In the genomic region with DNA sequence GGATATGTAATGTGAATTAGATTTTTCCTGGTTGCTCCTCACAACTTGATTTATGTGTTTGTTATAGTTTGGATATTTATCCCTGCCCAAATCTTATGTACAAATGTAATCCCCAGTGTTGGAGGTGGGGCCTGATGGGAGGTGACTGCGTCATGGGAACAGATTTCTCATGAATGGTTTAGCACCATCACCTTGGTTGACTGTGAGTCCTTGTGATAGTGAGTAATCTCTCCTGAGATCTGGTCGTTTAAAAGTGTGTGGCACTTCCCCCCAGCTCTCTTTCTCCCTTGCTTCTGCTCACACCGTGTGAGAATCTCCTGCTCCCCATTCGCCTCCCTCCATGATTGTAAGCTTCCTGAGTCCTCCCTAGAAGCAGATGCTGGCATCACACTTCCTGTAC, we compare ENCODE assay signal across 1 cellular context.
TF ChIP-seq lines count a peak whose summit lies in the region.

No MANE protein-coding gene starts in this region.

TF ChIP-seq in GM23338, 12 proteins besides CTCF, POLR2A, EP300 and RAD21:
- TF ChIP-seq ZNF114 (CRISPR knock-in tag; IDR thresholded peaks at IDR 0.05) (no peak), JUNB (IDR thresholded peaks at IDR 0.05; ENCODE audit: unreplicated experiment) (no peak), ZNF331 (CRISPR knock-in tag; IDR thresholded peaks at IDR 0.05; ENCODE audit: low read depth) (no peak), EZH2phosphoT487 (IDR thresholded peaks at IDR 0.05; ENCODE audit: unreplicated experiment) (no peak), POLR2AphosphoS5 (IDR thresholded peaks at IDR 0.05; ENCODE audit: low read depth) (no peak), NANOG (IDR thresholded peaks at IDR 0.05; ENCODE audit: borderline replicate concordance) (no peak), CREB1 (CRISPR knock-in tag; IDR thresholded peaks at IDR 0.05; ENCODE audit: low read depth) (no peak)
- TF ChIP-seq, protein P1, sequence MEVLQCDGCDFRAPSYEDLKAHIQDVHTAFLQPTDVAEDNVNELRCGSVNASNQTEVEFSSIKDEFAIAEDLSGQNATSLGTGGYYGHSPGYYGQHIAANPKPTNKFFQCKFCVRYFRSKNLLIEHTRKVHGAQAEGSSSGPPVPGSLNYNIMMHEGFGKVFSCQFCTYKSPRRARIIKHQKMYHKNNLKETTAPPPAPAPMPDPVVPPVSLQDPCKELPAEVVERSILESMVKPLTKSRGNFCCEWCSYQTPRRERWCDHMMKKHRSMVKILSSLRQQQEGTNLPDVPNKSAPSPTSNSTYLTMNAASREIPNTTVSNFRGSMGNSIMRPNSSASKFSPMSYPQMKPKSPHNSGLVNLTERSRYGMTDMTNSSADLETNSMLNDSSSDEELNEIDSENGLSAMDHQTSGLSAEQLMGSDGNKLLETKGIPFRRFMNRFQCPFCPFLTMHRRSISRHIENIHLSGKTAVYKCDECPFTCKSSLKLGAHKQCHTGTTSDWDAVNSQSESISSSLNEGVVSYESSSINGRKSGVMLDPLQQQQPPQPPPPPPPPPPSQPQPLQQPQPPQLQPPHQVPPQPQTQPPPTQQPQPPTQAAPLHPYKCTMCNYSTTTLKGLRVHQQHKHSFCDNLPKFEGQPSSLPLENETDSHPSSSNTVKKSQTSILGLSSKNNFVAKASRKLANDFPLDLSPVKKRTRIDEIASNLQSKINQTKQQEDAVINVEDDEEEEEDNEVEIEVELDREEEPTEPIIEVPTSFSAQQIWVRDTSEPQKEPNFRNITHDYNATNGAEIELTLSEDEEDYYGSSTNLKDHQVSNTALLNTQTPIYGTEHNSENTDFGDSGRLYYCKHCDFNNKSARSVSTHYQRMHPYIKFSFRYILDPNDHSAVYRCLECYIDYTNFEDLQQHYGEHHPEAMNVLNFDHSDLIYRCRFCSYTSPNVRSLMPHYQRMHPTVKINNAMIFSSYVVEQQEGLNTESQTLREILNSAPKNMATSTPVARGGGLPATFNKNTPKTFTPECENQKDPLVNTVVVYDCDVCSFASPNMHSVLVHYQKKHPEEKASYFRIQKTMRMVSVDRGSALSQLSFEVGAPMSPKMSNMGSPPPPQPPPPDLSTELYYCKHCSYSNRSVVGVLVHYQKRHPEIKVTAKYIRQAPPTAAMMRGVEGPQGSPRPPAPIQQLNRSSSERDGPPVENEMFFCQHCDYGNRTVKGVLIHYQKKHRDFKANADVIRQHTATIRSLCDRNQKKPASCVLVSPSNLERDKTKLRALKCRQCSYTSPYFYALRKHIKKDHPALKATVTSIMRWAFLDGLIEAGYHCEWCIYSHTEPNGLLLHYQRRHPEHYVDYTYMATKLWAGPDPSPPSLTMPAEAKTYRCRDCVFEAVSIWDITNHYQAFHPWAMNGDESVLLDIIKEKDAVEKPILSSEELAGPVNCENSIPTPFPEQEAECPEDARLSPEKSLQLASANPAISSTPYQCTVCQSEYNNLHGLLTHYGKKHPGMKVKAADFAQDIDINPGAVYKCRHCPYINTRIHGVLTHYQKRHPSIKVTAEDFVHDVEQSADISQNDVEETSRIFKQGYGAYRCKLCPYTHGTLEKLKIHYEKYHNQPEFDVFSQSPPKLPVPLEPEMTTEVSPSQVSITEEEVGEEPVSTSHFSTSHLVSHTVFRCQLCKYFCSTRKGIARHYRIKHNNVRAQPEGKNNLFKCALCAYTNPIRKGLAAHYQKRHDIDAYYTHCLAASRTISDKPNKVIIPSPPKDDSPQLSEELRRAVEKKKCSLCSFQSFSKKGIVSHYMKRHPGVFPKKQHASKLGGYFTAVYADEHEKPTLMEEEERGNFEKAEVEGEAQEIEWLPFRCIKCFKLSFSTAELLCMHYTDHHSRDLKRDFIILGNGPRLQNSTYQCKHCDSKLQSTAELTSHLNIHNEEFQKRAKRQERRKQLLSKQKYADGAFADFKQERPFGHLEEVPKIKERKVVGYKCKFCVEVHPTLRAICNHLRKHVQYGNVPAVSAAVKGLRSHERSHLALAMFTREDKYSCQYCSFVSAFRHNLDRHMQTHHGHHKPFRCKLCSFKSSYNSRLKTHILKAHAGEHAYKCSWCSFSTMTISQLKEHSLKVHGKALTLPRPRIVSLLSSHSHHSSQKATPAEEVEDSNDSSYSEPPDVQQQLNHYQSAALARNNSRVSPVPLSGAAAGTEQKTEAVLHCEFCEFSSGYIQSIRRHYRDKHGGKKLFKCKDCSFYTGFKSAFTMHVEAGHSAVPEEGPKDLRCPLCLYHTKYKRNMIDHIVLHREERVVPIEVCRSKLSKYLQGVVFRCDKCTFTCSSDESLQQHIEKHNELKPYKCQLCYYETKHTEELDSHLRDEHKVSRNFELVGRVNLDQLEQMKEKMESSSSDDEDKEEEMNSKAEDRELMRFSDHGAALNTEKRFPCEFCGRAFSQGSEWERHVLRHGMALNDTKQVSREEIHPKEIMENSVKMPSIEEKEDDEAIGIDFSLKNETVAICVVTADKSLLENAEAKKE (CRISPR knock-in tag; IDR thresholded peaks at IDR 0.05) = no peak
- TF ChIP-seq, protein P2, sequence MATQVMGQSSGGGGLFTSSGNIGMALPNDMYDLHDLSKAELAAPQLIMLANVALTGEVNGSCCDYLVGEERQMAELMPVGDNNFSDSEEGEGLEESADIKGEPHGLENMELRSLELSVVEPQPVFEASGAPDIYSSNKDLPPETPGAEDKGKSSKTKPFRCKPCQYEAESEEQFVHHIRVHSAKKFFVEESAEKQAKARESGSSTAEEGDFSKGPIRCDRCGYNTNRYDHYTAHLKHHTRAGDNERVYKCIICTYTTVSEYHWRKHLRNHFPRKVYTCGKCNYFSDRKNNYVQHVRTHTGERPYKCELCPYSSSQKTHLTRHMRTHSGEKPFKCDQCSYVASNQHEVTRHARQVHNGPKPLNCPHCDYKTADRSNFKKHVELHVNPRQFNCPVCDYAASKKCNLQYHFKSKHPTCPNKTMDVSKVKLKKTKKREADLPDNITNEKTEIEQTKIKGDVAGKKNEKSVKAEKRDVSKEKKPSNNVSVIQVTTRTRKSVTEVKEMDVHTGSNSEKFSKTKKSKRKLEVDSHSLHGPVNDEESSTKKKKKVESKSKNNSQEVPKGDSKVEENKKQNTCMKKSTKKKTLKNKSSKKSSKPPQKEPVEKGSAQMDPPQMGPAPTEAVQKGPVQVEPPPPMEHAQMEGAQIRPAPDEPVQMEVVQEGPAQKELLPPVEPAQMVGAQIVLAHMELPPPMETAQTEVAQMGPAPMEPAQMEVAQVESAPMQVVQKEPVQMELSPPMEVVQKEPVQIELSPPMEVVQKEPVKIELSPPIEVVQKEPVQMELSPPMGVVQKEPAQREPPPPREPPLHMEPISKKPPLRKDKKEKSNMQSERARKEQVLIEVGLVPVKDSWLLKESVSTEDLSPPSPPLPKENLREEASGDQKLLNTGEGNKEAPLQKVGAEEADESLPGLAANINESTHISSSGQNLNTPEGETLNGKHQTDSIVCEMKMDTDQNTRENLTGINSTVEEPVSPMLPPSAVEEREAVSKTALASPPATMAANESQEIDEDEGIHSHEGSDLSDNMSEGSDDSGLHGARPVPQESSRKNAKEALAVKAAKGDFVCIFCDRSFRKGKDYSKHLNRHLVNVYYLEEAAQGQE (IDR thresholded peaks at IDR 0.05; ENCODE audit: unreplicated experiment) = no peak
TF ChIP-seq in GM23338: peak in this region for 0.
